In genomic region chr10:131998845-131999681, GRCh38 we compare ENCODE assay signal across 1 cellular context.
TF ChIP-seq lines count a peak whose summit lies in the region.

No MANE protein-coding gene starts in this region.

TF ChIP-seq in GM23338, 12 proteins besides CTCF, POLR2A, EP300 and RAD21 (continued from another document):
- no peak for TF ChIP-seq ZNF462 (CRISPR knock-in tag; IDR thresholded peaks at IDR 0.05)
- TF ChIP-seq ZNF114 (CRISPR knock-in tag; IDR thresholded peaks at IDR 0.05): no peak
- no peak for TF ChIP-seq EZH2 (IDR thresholded peaks at IDR 0.05; ENCODE audit: low read depth, unreplicated experiment)
- TF ChIP-seq POLR2AphosphoS5 (IDR thresholded peaks at IDR 0.05; ENCODE audit: low read depth): no peak
- TF ChIP-seq CREB1 (CRISPR knock-in tag; IDR thresholded peaks at IDR 0.05; ENCODE audit: low read depth): no peak
- TF ChIP-seq NANOG (IDR thresholded peaks at IDR 0.05; ENCODE audit: borderline replicate concordance): no peak
- TF ChIP-seq EZH2phosphoT487 (IDR thresholded peaks at IDR 0.05; ENCODE audit: unreplicated experiment): no peak
